In genomic region chr5:166810721-166811120, GRCh38 we compare ENCODE assay signal across 27 cellular contexts.
DNase-seq lines count a peak whose midpoint lies in the region; TF ChIP-seq lines count a peak whose summit lies in the region.
"Had no signal": no experiment of that assay in that cellular context is flagged by ENCODE, and none has a peak within 500 bp of the region (broad histone marks: within the 10 kb centered on the region; RNA-seq: fewer than 3 reads in every experiment).

No MANE protein-coding gene starts in this region.

- intact Hi-C loops in tibial artery (cut with DNase I; ENCODE audit: low total_unique reads) = no loop called here

- no peaks in the 10 kb centered on the region for H3K27me3 ChIP-seq in tibial artery
- H3K27me3 ChIP-seq: BE2C; BLaER1; BLaER1 treated with 17β-estradiol and CSF1 and Interleukin-3, amounts not matched to agents 10 nM and 100 nM had no signal

- peak overlapping the region; percentile 36 for H3K27ac ChIP-seq in caudate nucleus (ENCODE audit: low read depth, low read length)
- H3K27ac ChIP-seq in tibial artery = no peak overlapping the region
- H3K27ac ChIP-seq: 22Rv1; A549; BLaER1; BLaER1 treated with 17β-estradiol and CSF1 and Interleukin-3, amounts not matched to agents 10 nM and 100 nM; C4-2B had no signal

- DNase-seq in caudate nucleus (lab: John Stamatoyannopoulos, UW) (peak in 6 of 61 donors; percentile 4 to 25 (median 10)), tibial artery (no peak)
- DNase-seq: 8988T; ACHN; AML-193; BE2C; C1 segment of cervical spinal cord; Caco-2; Calu3; CD4-positive, alpha-beta memory T cell; CD4-positive, alpha-beta T cell; CD4-positive, CD25-positive, alpha-beta regulatory T cell; CD8-positive, alpha-beta memory T cell; CD8-positive, alpha-beta T cell; COR-L47; DMS 273 treated with DMSO at 0.1 percent for 48 hours; DMS153; DMS53; DMS79; DMS79 treated with DMSO at 0.1 percent for 48 hours; DND-41; EL had no signal

- H3K4me3 ChIP-seq in tibial artery = no peak overlapping the region
- H3K4me3 ChIP-seq: A549; BLaER1; BLaER1 treated with 17β-estradiol and CSF1 and Interleukin-3, amounts not matched to agents 10 nM and 100 nM had no signal

- TF ChIP-seq CTCF in tibial artery (IDR thresholded peaks at IDR 0.05) = no peak

- peaks cover 0 to 3% (median 0%) of the 10 kb centered on the region in 3 donors for H3K9me3 ChIP-seq in tibial artery
- H3K9me3 ChIP-seq: A549, BE2C, Caco-2 had no signal

- no peaks in the 10 kb centered on the region for H3K36me3 ChIP-seq in tibial artery
- H3K36me3 ChIP-seq: BE2C; BLaER1; BLaER1 treated with 17β-estradiol and CSF1 and Interleukin-3, amounts not matched to agents 10 nM and 100 nM had no signal

- no peaks in the 10 kb centered on the region for H3K4me1 ChIP-seq in tibial artery
- H3K4me1 ChIP-seq: A549, BE2C, BLaER1, Caco-2 had no signal
